In genomic region chr2:27804146-27804545, GRCh38 we compare ENCODE assay signal across 18 cellular contexts. TPM values are rescaled to one million over a fixed set of nuclear protein-coding genes. Genes with fewer than 3 reads are reported as not detected.
A peak's percentile ranks its signal among the peaks of the same experiment; 100 is the strongest.
DNase-seq lines count a peak whose midpoint lies in the region; ATAC-seq, FAIRE-seq and TF ChIP-seq lines count a peak whose summit lies in the region.
"Had no signal": no experiment of that assay in that cellular context is flagged by ENCODE, and none has a peak within 500 bp of the region (broad histone marks: within the 10 kb centered on the region; RNA-seq: fewer than 3 reads in every experiment).

No MANE protein-coding gene starts in this region.

- no peak for TF ChIP-seq CTCF in foreskin fibroblast (IDR thresholded peaks at IDR 0.05; ENCODE audit: low read depth, low read length)
- TF ChIP-seq CTCF in GM13976 (IDR thresholded peaks at IDR 0.05; ENCODE audit: borderline replicate concordance, control extremely low read depth, extremely low read depth, insufficient read depth, missing control alignments) = no peak
- no peak for TF ChIP-seq CTCF in WTC11 (IDR thresholded peaks at IDR 0.05)

- in situ Hi-C loops in GM13976 (cut with MboI; ENCODE audit: low sequenced_read_pairs, unreplicated experiment) = no loop called here

- DNase-seq in AG20443 (ENCODE audit: low spot score) = peak; percentile 38
- peak; percentile 71 to 88 for DNase-seq in Kasumi-1 (lab: John Stamatoyannopoulos, UW)
- DNase-seq in SIG-M5 treated with dmso at 0.1 percent for 504 hours (lab: John Stamatoyannopoulos, UW; ENCODE audit: unreplicated experiment) = peak; percentile 94
- DNase-seq in foreskin fibroblast = peak; percentile 44 to 62
- DNase-seq in GM13976 (ENCODE audit: low spot score) = no peak
- no peak for DNase-seq in HTR-8/SVneo (ENCODE audit: insufficient read length, low spot score)
- no peak for DNase-seq in WTC11 (ENCODE audit: low spot score)
- DNase-seq in activated effector memory CD4-positive, alpha-beta T cell treated with Interleukin-2 at 50 U/mL for 16 hours = no peak
- DNase-seq: activated CD4-positive, CD25-positive, alpha-beta regulatory T cell treated with anti-CD3 and anti-CD28 coated beads, Interleukin-2, amount 50 U/mL, for 72 hours; activated naive CD4-positive, alpha-beta T cell; dermis blood vessel endothelial cell; left ventricle myocardium superior; naive thymus-derived CD4-positive, alpha-beta T cell had no signal

- no peaks in the 10 kb centered on the region for H3K9me3 Mint-ChIP-seq in WTC11
- H3K9me3 Mint-ChIP-seq: brain; naive thymus-derived CD4-positive, alpha-beta T cell had no signal

- no peak for FAIRE-seq in HTR-8/SVneo (lab: Jason Lieb, UNC)
- FAIRE-seq: GM18507, urothelium cell line had no signal

- H3K27me3 Mint-ChIP-seq in WTC11 (ENCODE audit: low read depth) = no peaks in the 10 kb centered on the region
- H3K27me3 Mint-ChIP-seq: naive thymus-derived CD4-positive, alpha-beta T cell; progenitor cell of endocrine pancreas had no signal

- H3K4me3 Mint-ChIP-seq in WTC11 = no peak overlapping the region
- H3K4me3 Mint-ChIP-seq: brain; naive thymus-derived CD4-positive, alpha-beta T cell had no signal

- no peak overlapping the region for H3K27ac Mint-ChIP-seq in WTC11
- H3K27ac Mint-ChIP-seq: brain; naive thymus-derived CD4-positive, alpha-beta T cell; progenitor cell of endocrine pancreas had no signal

- H3K4me1 Mint-ChIP-seq in WTC11 = no peaks in the 10 kb centered on the region
- H3K4me1 Mint-ChIP-seq: naive thymus-derived CD4-positive, alpha-beta T cell had no signal

- CTCF ChIA-PET in WTC11 (lab: Charles Lee) = interaction anchor here (1.7 kb wide), 1 partner anchor 81 kb away, joined by 5 read pairs; no protein-coding TSS in a partner anchor

- no peak overlapping the region for H3K4me3 ChIP-seq in foreskin fibroblast (ENCODE audit: low read depth in 1 of 2, low read length in 2 of 2)
- H3K4me3 ChIP-seq: esophagus muscularis mucosa had no signal

- POLR2A ChIA-PET in WTC11 (lab: Charles Lee) = interaction anchor here (0.9 kb wide), 1 partner anchor 52 kb away, joined by 3 read pairs; no protein-coding TSS in a partner anchor

- H3K36me3 Mint-ChIP-seq in WTC11 = no peaks in the 10 kb centered on the region
- H3K36me3 Mint-ChIP-seq: brain had no signal

- no peak for ATAC-seq in WTC11
- ATAC-seq: left ventricle myocardium superior; naive thymus-derived CD4-positive, alpha-beta T cell had no signal

TF ChIP-seq in WTC11, 78 proteins besides CTCF, POLR2A, EP300 and RAD21:
- TF ChIP-seq MLX (CRISPR knock-in tag; IDR thresholded peaks at IDR 0.05) = no peak
- TF ChIP-seq MXD4 (CRISPR knock-in tag; IDR thresholded peaks at IDR 0.05; ENCODE audit: borderline replicate concordance) = no peak
- no peak for TF ChIP-seq GRHL2 (CRISPR knock-in tag; IDR thresholded peaks at IDR 0.05; ENCODE audit: insufficient replicate concordance, severe bottlenecking)
- TF ChIP-seq CDX4 (CRISPR knock-in tag; IDR thresholded peaks at IDR 0.05; ENCODE audit: borderline replicate concordance) = no peak
- TF ChIP-seq SP1 (CRISPR knock-in tag; conservative IDR thresholded peaks at IDR 0.05) = no peak
- no peak for TF ChIP-seq E2F5 (CRISPR knock-in tag; IDR thresholded peaks at IDR 0.05)
- TF ChIP-seq KAT7 (CRISPR knock-in tag; IDR thresholded peaks at IDR 0.05; ENCODE audit: borderline replicate concordance) = no peak
- TF ChIP-seq ZMAT4 (CRISPR knock-in tag; IDR thresholded peaks at IDR 0.05) = no peak
- no peak for TF ChIP-seq AR (CRISPR knock-in tag; IDR thresholded peaks at IDR 0.05)
- no peak for TF ChIP-seq ZNF263 (CRISPR knock-in tag; IDR thresholded peaks at IDR 0.05; ENCODE audit: low read depth)
- TF ChIP-seq ZSCAN18 (CRISPR knock-in tag; IDR thresholded peaks at IDR 0.05) = no peak
- no peak for TF ChIP-seq AFF4 (CRISPR knock-in tag; IDR thresholded peaks at IDR 0.05; ENCODE audit: borderline replicate concordance)
- no peak for TF ChIP-seq ZBTB21 (CRISPR knock-in tag; IDR thresholded peaks at IDR 0.05; ENCODE audit: borderline replicate concordance)
TF ChIP-seq in WTC11: peak in this region for 0.

RNA-seq across cellular contexts. Expression of gene MRPL33, which starts 32.6 kb away (rescaled TPM):
- total RNA-seq in WTC11 (2021) = 52.5 to 60.6 TPM (median 58.3 TPM) in 3 replicates

Comparison
In these comparisons a context has a peak if more than half of its experiments do, and no peak if none do; other contexts are left out.
1. DNase-seq: peak in AG20443 (single experiment), Kasumi-1 (2 of 2), SIG-M5 treated with dmso at 0.1 percent for 504 hours (single experiment) and foreskin fibroblast (2 of 2); none in GM13976 (single experiment), HTR-8/SVneo (single experiment), WTC11 (single experiment) and activated effector memory CD4-positive, alpha-beta T cell treated with Interleukin-2 at 50 U/mL for 16 hours (single experiment).